Comparison of ENCODE assay signal across 16 cellular contexts in the genomic region with DNA sequence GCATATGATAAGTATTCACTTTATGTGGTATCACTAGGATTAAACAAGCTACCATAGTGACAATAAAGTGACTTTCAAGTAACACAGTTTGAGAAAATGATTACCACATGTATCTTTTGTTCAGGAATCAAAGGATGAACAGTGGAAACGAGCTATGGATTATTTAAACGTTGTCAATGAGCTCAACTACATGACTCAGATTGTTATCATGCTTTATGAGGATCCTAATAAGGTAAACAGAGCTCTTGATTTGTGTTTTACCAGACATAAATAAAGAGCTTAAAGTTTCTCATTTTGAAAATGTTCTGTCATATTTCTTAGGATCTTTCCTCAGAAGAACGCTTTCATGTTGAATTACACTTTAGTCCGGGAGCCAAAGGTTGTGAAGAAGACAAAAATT. TPM values are rescaled to one million over a fixed set of nuclear protein-coding genes. Genes with fewer than 3 reads are reported as not detected.
A peak's percentile ranks its signal among the peaks of the same experiment; 100 is the strongest.
DNase-seq lines count a peak whose midpoint lies in the region; ATAC-seq and TF ChIP-seq lines count a peak whose summit lies in the region.
"Had no signal": no experiment of that assay in that cellular context is flagged by ENCODE, and none has a peak within 500 bp of the region (broad histone marks: within the 10 kb centered on the region; RNA-seq: fewer than 3 reads in every experiment).

No MANE protein-coding gene starts in this region.

- peaks cover 20% of the 10 kb centered on the region for H3K36me3 Mint-ChIP-seq in activated CD4-positive, alpha-beta T cell treated with anti-CD3 and anti-CD28 coated beads, Interleukin-2, amount 10 ng/mL, durations not matched to agents 24 days and 14 days (ENCODE audit: low read depth)

- H3K4me1 Mint-ChIP-seq in activated CD4-positive, alpha-beta T cell treated with anti-CD3 and anti-CD28 coated beads, Interleukin-2, amount 10 ng/mL, durations not matched to agents 24 days and 14 days, result no peaks in the 10 kb centered on the region
- H3K4me1 Mint-ChIP-seq: CD14-positive monocyte, GM23338 had no signal

- no peak overlapping the region for H3K27ac Mint-ChIP-seq in activated CD4-positive, alpha-beta T cell treated with anti-CD3 and anti-CD28 coated beads, Interleukin-2, amount 10 ng/mL, durations not matched to agents 24 days and 14 days
- H3K27ac Mint-ChIP-seq: CD14-positive monocyte; CD8-positive, alpha-beta T cell; GM23338; HFFc6 had no signal

- H3K9me3 Mint-ChIP-seq in activated CD4-positive, alpha-beta T cell treated with anti-CD3 and anti-CD28 coated beads, Interleukin-2, amount 10 ng/mL, durations not matched to agents 24 days and 14 days, result no peaks in the 10 kb centered on the region
- H3K9me3 Mint-ChIP-seq: CD14-positive monocyte; CD8-positive, alpha-beta T cell; GM23338; HFFc6 had no signal

- H3K4me3 ChIP-seq in epithelial cell of esophagus (ENCODE audit: low read length), result no peak overlapping the region
- H3K4me3 ChIP-seq: A549, GM23338, HAP-1 had no signal

- no peaks in the 10 kb centered on the region for H3K27me3 Mint-ChIP-seq in activated CD4-positive, alpha-beta T cell treated with anti-CD3 and anti-CD28 coated beads, Interleukin-2, amount 10 ng/mL, durations not matched to agents 24 days and 14 days

- no peak for TF ChIP-seq CTCF in epithelial cell of esophagus (IDR thresholded peaks at IDR 0.05; ENCODE audit: insufficient read depth, low read depth, low read length, missing control alignments)

- no peak overlapping the region for H3K4me3 Mint-ChIP-seq in activated CD4-positive, alpha-beta T cell treated with anti-CD3 and anti-CD28 coated beads, Interleukin-2, amount 10 ng/mL, durations not matched to agents 24 days and 14 days
- H3K4me3 Mint-ChIP-seq: CD14-positive monocyte; CD8-positive, alpha-beta T cell; GM23338; HFFc6 had no signal

- DNase-seq in HCEC 1CT (peak; percentile 62), epithelial cell of esophagus (ENCODE audit: low read depth) (peak; percentile 1), iris pigment epithelial cell (ENCODE audit: low read depth) (peak; percentile 5)
- no peak for DNase-seq in activated CD4-positive, alpha-beta T cell treated with anti-CD3 and anti-CD28 coated beads, Interleukin-2, amount 10 ng/mL, durations not matched to agents 24 days and 14 days
- DNase-seq: Caco-2; CD8-positive, alpha-beta T cell; DND-41; GF-D8; HFFc6; IMR-90 had no signal

- intact Hi-C loops in activated CD4-positive, alpha-beta T cell treated with anti-CD3 and anti-CD28 coated beads, Interleukin-2, amount 10 ng/mL, durations not matched to agents 24 days and 14 days (cut with micrococcal nuclease), result no loop called here

- ATAC-seq in HG03196 (IDR thresholded peaks at IDR 0.05; ENCODE audit: unreplicated experiment), result no peak
- ATAC-seq in HG03432 (IDR thresholded peaks at IDR 0.05; ENCODE audit: unreplicated experiment), result no peak
- ATAC-seq: CD8-positive, alpha-beta T cell; GM23338 had no signal

RNA-seq across cellular contexts. Expression of gene PPIP5K2, which starts 57.4 kb away (rescaled TPM):
- 46.2 and 46.3 TPM in 2 replicates for total RNA-seq in activated CD4-positive, alpha-beta T cell treated with anti-CD3 and anti-CD28 coated beads, Interleukin-2, amount 10 ng/mL, durations not matched to agents 24 days and 14 days

RNA-seq across cellular contexts. Expression of gene GIN1, which starts 57.6 kb away (rescaled TPM):
- total RNA-seq in activated CD4-positive, alpha-beta T cell treated with anti-CD3 and anti-CD28 coated beads, Interleukin-2, amount 10 ng/mL, durations not matched to agents 24 days and 14 days, result 7.5 and 12.1 TPM in 2 replicates
